Comparison of ENCODE assay signal across 11 cellular contexts in genomic region chr6:130027948-130028347, GRCh38. TPM values are rescaled to one million over a fixed set of nuclear protein-coding genes. Genes with fewer than 3 reads are reported as not detected.
DNase-seq lines count a peak whose midpoint lies in the region; ATAC-seq and TF ChIP-seq lines count a peak whose summit lies in the region.
"Had no signal": no experiment of that assay in that cellular context is flagged by ENCODE, and none has a peak within 500 bp of the region (broad histone marks: within the 10 kb centered on the region; RNA-seq: fewer than 3 reads in every experiment).

No MANE protein-coding gene starts in this region.

- H3K36me3 Mint-ChIP-seq in T-helper 17 cell (ENCODE audit: low read depth), result peaks cover 3% of the 10 kb centered on the region

- H3K36me3 ChIP-seq in GM06990 (ENCODE audit: control insufficient read depth, insufficient read depth, low read length) (no peaks in the 10 kb centered on the region), gastroesophageal sphincter (no peaks in the 10 kb centered on the region), adrenal gland (replicated peaks in 1 of 2) (no peaks in the 10 kb centered on the region)

- H3K27ac Mint-ChIP-seq in T-helper 17 cell, result peak overlapping the region; percentile 97
- H3K27ac Mint-ChIP-seq: WTC11 had no signal

- in situ Hi-C loops in KBM-7 (cut with MboI; ENCODE audit: low pct_unique_long_range_greater_than_20kb, low sequenced_read_pairs), result no loop called here

- H3K4me3 ChIP-seq in GM06990 (replicated peaks; ENCODE audit: low read depth, low read length) (no peak overlapping the region), gastroesophageal sphincter (no peak overlapping the region), adrenal gland (no peak overlapping the region)
- H3K4me3 ChIP-seq: coronary artery had no signal

- H3K9me3 ChIP-seq in T-helper 17 cell (ENCODE audit: control insufficient read depth, low read length, poor library complexity, severe bottlenecking) (no peaks in the 10 kb centered on the region), gastroesophageal sphincter (no peaks in the 10 kb centered on the region), adrenal gland (replicated peaks in 1 of 3) (no peaks in the 10 kb centered on the region)

- peak overlapping the region; percentile 81 for H3K4me3 Mint-ChIP-seq in T-helper 17 cell
- H3K4me3 Mint-ChIP-seq: WTC11 had no signal

- no peaks in the 10 kb centered on the region for H3K4me1 ChIP-seq in gastroesophageal sphincter
- H3K4me1 ChIP-seq in adrenal gland (replicated peaks in 1 of 2), result peaks cover 5 to 38% of the 10 kb centered on the region in 2 donors

- H3K4me1 Mint-ChIP-seq in T-helper 17 cell, result peaks cover 48% of the 10 kb centered on the region
- H3K4me1 Mint-ChIP-seq: WTC11 had no signal

- H3K27me3 Mint-ChIP-seq in T-helper 17 cell, result no peaks in the 10 kb centered on the region

- DNase-seq in GM06990 (ENCODE audit: extremely low read depth, insufficient read length) (peak; percentile 31), T-helper 17 cell (no peak), occipital lobe (lab: John Stamatoyannopoulos, UW) (no peak), adrenal gland (no peak), KBM-7 (no peak)
- DNase-seq: NCI-H69 had no signal

- no peak overlapping the region for H3K27ac ChIP-seq in gastroesophageal sphincter
- H3K27ac ChIP-seq in adrenal gland, result no peak overlapping the region
- H3K27ac ChIP-seq: coronary artery had no signal

- TF ChIP-seq CTCF in GM06990 (IDR thresholded peaks at IDR 0.05; ENCODE audit: insufficient read depth, low read length, poor library complexity, severe bottlenecking), result no peak
- no peak for TF ChIP-seq CTCF in gastroesophageal sphincter (IDR thresholded peaks at IDR 0.05)
- TF ChIP-seq CTCF in adrenal gland (IDR thresholded peaks at IDR 0.05), result no peak

- WGBS in gastroesophageal sphincter (ENCODE audit: low coverage in 1 of 2), 2 donors, result 69 to 76% methylated on average over 1 of the region's 1 CpG
- WGBS in adrenal gland, 4 donors, result 70 to 81% (median 77%) methylated on average over 1 of the region's 1 CpG

- intact Hi-C loops in adrenal gland (cut with DNase I), result loop anchor here in 1 of 2 donors (10.0 kb wide), 1 partner anchor 433 kb away; no protein-coding TSS in a partner anchor

- no peaks in the 10 kb centered on the region for H3K27me3 ChIP-seq in GM06990 (replicated peaks; ENCODE audit: control insufficient read depth, insufficient read depth, low read length)
- no peaks in the 10 kb centered on the region for H3K27me3 ChIP-seq in gastroesophageal sphincter
- H3K27me3 ChIP-seq in adrenal gland, result no peaks in the 10 kb centered on the region

- TF ChIP-seq POLR2A in gastroesophageal sphincter (IDR thresholded peaks at IDR 0.05), result no peak
- no peak for TF ChIP-seq POLR2A in adrenal gland (IDR thresholded peaks at IDR 0.05)

- ATAC-seq in GM19328 (IDR thresholded peaks at IDR 0.05; ENCODE audit: unreplicated experiment), result peak; percentile 68
- ATAC-seq in HG02981 (IDR thresholded peaks at IDR 0.05; ENCODE audit: unreplicated experiment), result peak; percentile 88
- peak; percentile 78 for ATAC-seq in T-helper 17 cell
- ATAC-seq in gastroesophageal sphincter, result no peak
- ATAC-seq: WTC11 had no signal

- TF ChIP-seq EP300 in gastroesophageal sphincter (IDR thresholded peaks at IDR 0.05), result no peak

RNA-seq across cellular contexts. Expression of gene L3MBTL3, which starts 9.6 kb away (rescaled TPM):
- total RNA-seq in T-helper 17 cell (10 to 100 TPM; 36.6 to 45.2 TPM), gastroesophageal sphincter (1 to 10 TPM; 3.6 to 6.3 (median 4.8) TPM), occipital lobe (38.8 TPM), adrenal gland (10 to 100 TPM; 13.8 to 32.5 (median 21.5) TPM)
- polyA plus RNA-seq in adrenal gland, result 10 to 100 TPM in 2 of 3 donors, 1 to 10 TPM in 1; 7.2 to 15.7 (median 13.9) TPM
